1 cellular context compared by ENCODE assay signal in the genomic region with DNA sequence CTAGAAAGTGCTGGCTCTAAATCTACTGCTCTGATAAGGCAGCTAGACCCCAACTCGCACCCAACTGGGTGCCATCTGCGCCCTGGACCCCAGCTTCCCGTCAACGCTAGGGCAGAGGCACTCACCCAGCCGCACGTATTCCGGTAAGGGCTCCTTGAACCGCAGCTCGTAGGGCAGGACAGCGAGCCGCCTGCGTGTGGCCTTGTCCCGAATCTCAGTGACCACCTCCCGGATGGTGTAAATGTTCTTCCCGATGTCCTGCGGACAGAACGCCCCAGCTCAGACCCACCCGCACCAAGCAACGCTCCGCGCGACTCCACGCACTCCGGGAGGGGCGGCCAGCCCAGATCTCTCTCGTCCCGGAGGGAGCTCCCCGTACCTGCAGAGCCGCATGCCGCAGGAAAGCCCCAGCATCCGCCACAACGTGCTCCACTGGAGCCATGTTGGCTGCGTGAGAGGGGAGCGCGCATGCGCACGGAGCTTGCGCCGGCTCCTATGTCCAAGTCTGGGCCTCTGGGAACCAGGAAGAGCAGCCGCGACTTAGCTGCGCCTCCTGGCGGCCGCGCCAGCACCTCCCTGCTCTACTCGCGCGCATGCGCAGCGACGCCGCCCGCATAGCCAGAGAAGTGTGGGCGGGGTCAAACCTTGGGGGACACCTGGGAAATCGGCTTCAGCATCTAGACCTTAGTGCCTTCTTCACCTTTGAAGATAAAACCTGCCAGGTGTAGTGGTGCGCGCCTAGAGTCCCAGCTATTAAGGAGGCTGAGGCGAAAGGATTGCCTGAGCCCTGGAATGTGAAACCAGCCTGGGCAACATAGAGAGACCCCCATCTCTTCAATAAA.
TF ChIP-seq lines count a peak whose summit lies in the region.

NOB1 (minus strand) TSS at position 458 of the 842 bp plus-strand sequence; CDS start at position 442, 16 bp downstream.

TF ChIP-seq in HCT116, 20 proteins besides CTCF, POLR2A, EP300 and RAD21 (continued from another document):
- TF ChIP-seq, protein P1, sequence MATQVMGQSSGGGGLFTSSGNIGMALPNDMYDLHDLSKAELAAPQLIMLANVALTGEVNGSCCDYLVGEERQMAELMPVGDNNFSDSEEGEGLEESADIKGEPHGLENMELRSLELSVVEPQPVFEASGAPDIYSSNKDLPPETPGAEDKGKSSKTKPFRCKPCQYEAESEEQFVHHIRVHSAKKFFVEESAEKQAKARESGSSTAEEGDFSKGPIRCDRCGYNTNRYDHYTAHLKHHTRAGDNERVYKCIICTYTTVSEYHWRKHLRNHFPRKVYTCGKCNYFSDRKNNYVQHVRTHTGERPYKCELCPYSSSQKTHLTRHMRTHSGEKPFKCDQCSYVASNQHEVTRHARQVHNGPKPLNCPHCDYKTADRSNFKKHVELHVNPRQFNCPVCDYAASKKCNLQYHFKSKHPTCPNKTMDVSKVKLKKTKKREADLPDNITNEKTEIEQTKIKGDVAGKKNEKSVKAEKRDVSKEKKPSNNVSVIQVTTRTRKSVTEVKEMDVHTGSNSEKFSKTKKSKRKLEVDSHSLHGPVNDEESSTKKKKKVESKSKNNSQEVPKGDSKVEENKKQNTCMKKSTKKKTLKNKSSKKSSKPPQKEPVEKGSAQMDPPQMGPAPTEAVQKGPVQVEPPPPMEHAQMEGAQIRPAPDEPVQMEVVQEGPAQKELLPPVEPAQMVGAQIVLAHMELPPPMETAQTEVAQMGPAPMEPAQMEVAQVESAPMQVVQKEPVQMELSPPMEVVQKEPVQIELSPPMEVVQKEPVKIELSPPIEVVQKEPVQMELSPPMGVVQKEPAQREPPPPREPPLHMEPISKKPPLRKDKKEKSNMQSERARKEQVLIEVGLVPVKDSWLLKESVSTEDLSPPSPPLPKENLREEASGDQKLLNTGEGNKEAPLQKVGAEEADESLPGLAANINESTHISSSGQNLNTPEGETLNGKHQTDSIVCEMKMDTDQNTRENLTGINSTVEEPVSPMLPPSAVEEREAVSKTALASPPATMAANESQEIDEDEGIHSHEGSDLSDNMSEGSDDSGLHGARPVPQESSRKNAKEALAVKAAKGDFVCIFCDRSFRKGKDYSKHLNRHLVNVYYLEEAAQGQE (IDR thresholded peaks at IDR 0.05; ENCODE audit: low read depth), result no peak
- TF ChIP-seq ZNF274 (IDR thresholded peaks at IDR 0.05; ENCODE audit: low read depth, low read length), result no peak
- TF ChIP-seq EZH2 (IDR thresholded peaks at IDR 0.05), result no peak
- peak; percentile 22 for TF ChIP-seq TCF7L2 (IDR thresholded peaks at IDR 0.05; ENCODE audit: borderline replicate concordance, extremely low read depth, insufficient read depth, insufficient read length)
- no peak for TF ChIP-seq SRF (IDR thresholded peaks at IDR 0.05; ENCODE audit: low read depth)
- peak; percentile 81; the same call in 1 of the 2 replicates for TF ChIP-seq SIN3A (IDR thresholded peaks at IDR 0.05; ENCODE audit: low read depth)
- peak; percentile 81; the same call in 1 of the 2 replicates for TF ChIP-seq ELF1 (IDR thresholded peaks at IDR 0.05; ENCODE audit: borderline replicate concordance, low read depth)
- TF ChIP-seq SP1 (IDR thresholded peaks at IDR 0.05; ENCODE audit: low read depth), result no peak; the same call in 1 of the 2 replicates
- peak; percentile 53; the same call in 1 of the 2 replicates for TF ChIP-seq ZFX (IDR thresholded peaks at IDR 0.05)
- TF ChIP-seq FOSL1 (IDR thresholded peaks at IDR 0.05; ENCODE audit: low read depth), result no peak
- peak; percentile 96 for TF ChIP-seq YY1 (IDR thresholded peaks at IDR 0.05; ENCODE audit: extremely low read depth, insufficient replicate concordance, low read depth, low read length)
- peak; percentile 67 for TF ChIP-seq ZBTB33 (IDR thresholded peaks at IDR 0.05; ENCODE audit: extremely low read depth, insufficient replicate concordance, low read length)
- TF ChIP-seq, protein P2, sequence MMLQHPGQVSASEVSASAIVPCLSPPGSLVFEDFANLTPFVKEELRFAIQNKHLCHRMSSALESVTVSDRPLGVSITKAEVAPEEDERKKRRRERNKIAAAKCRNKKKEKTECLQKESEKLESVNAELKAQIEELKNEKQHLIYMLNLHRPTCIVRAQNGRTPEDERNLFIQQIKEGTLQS (IDR thresholded peaks at IDR 0.05), result no peak
- TF ChIP-seq CEBPB (IDR thresholded peaks at IDR 0.05; ENCODE audit: low read depth), result no peak
- no peak for TF ChIP-seq CBX3 (IDR thresholded peaks at IDR 0.05; ENCODE audit: low read depth)
- peak; percentile 97 for TF ChIP-seq POLR2AphosphoS5 (IDR thresholded peaks at IDR 0.05; ENCODE audit: low read depth, low read length)
- peak; percentile 71 for TF ChIP-seq EGR1 (IDR thresholded peaks at IDR 0.05; ENCODE audit: low read depth)
